In the genomic region with DNA sequence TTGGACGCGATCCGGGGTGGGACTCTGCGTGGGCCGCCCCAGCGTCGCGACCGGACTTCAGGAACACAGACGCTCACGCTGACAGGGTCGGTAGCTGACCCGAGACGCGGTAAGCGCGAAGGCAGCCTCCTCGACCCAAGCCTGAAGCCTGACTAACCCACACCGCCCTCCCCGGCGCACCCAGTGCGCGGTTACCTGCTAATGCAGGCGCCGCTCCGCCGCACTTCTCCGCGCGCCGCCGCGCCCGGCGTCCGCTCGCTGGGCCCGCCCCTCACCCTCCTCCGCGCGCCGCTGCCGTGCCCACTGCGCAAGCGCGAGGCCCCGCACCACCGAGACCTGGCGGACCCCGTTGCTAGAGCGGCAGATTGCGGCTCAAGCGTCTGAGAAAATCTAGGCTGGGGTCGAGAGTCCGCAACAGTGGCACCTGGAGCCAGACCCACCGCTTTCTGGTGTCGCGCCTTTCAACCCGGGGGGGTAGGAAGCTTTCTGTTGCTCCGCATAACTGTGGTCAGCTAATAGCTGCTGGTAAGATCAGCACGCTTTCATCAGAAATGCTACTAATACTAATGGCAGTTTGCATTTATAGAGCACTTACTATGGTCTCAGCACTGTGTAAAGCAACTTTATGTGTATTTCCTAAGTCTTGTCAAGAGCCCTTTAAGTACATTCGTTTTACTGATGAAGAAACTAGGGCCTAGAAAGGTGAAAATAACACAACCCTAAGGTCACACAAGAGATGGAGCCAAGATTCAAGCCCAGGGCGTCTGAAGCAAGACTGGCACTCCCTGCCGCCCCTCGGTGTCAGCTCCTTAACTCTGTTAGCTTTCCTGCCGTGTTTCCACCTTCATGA, we compare ENCODE assay signal across 8 cellular contexts. TPM values are rescaled to one million over a fixed set of nuclear protein-coding genes. Genes with fewer than 3 reads are reported as not detected.
DNase-seq lines count a peak whose midpoint lies in the region; ATAC-seq, FAIRE-seq and TF ChIP-seq lines count a peak whose summit lies in the region.

A gene with protein sequence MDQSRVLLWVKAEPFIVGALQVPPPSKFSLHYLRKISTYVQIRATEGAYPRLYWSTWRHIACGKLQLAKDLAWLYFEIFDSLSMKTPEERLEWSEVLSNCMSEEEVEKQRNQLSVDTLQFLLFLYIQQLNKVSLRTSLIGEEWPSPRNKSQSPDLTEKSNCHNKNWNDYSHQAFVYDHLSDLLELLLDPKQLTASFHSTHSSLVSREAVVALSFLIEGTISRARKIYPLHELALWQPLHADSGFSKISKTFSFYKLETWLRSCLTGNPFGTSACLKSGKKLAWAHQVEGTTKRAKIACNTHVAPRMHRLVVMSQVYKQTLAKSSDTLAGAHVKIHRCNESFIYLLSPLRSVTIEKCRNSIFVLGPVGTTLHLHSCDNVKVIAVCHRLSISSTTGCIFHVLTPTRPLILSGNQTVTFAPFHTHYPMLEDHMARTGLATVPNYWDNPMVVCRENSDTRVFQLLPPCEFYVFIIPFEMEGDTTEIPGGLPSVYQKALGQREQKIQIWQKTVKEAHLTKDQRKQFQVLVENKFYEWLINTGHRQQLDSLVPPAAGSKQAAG (minus strand): TSS at position 268 of the 850 bp plus-strand sequence. CDS start 3,010 bp downstream, outside the sequence.

- H3K27ac Mint-ChIP-seq in activated CD4-positive, alpha-beta T cell treated with anti-CD3 and anti-CD28 coated beads, Interleukin-2, amount 10 ng/mL, durations not matched to agents 24 days and 14 days, result peak within 1 kb of the TSS; percentile 89

- H3K36me3 ChIP-seq in BE2C, result peaks cover 3% of the 10 kb centered on the region
- no peaks in the 10 kb centered on the region for H3K36me3 ChIP-seq in colonic mucosa

- intact Hi-C loops in activated CD4-positive, alpha-beta T cell treated with anti-CD3 and anti-CD28 coated beads, Interleukin-2, amount 10 ng/mL, durations not matched to agents 24 days and 14 days (cut with micrococcal nuclease), result loop anchor here (2.0 to 5.0 kb wide), 2 partner anchors 32 to 365 kb away; a partner anchor contains a TSS
- intact Hi-C loops in colonic mucosa (cut with DNase I), result loop anchor here (5.0 kb wide), 1 partner anchor 215 kb away; a partner anchor contains a TSS

- peaks cover 48% of the 10 kb centered on the region for H3K4me1 Mint-ChIP-seq in activated CD4-positive, alpha-beta T cell treated with anti-CD3 and anti-CD28 coated beads, Interleukin-2, amount 10 ng/mL, durations not matched to agents 24 days and 14 days

- peak; percentile 48 for ATAC-seq in HG03442 (IDR thresholded peaks at IDR 0.05; ENCODE audit: unreplicated experiment)

- peak within 1 kb of the TSS; percentile 96 to 98 for H3K9ac ChIP-seq in colonic mucosa (ENCODE audit: low read depth in 2 of 2, low read length in 2 of 2)

- TF ChIP-seq CTCF in BE2C (IDR thresholded peaks at IDR 0.05; ENCODE audit: low read depth, low read length) (no peak), colonic mucosa (IDR thresholded peaks at IDR 0.05) (no peak)

- H3K4me1 ChIP-seq in BE2C (no peaks in the 10 kb centered on the region), colonic mucosa (peaks cover 7% of the 10 kb centered on the region)

- H3K27ac ChIP-seq in colonic mucosa, result peak within 1 kb of the TSS; percentile 81
- H3K27ac ChIP-seq in layer of hippocampus (ENCODE audit: low read depth, low read length), result peak within 1 kb of the TSS; percentile 81

- no peaks in the 10 kb centered on the region for H3K9me3 Mint-ChIP-seq in activated CD4-positive, alpha-beta T cell treated with anti-CD3 and anti-CD28 coated beads, Interleukin-2, amount 10 ng/mL, durations not matched to agents 24 days and 14 days

- H3K27me3 ChIP-seq in BE2C, result no peaks in the 10 kb centered on the region
- no peaks in the 10 kb centered on the region for H3K27me3 ChIP-seq in colonic mucosa
- H3K27me3 ChIP-seq in layer of hippocampus (ENCODE audit: control insufficient read depth, insufficient read depth, low read length), result no peaks in the 10 kb centered on the region

- no peaks in the 10 kb centered on the region for H3K9me3 ChIP-seq in BE2C
- H3K9me3 ChIP-seq in colonic mucosa, result no peaks in the 10 kb centered on the region

- peak within 1 kb of the TSS; percentile 97 for H3K4me3 Mint-ChIP-seq in activated CD4-positive, alpha-beta T cell treated with anti-CD3 and anti-CD28 coated beads, Interleukin-2, amount 10 ng/mL, durations not matched to agents 24 days and 14 days

- peak within 1 kb of the TSS; percentile 83 for H3K4me3 ChIP-seq in BE2C (ENCODE audit: low read depth, low read length)
- H3K4me3 ChIP-seq in colonic mucosa, result peak within 1 kb of the TSS; percentile 61

- peaks cover 31% of the 10 kb centered on the region for H3K36me3 Mint-ChIP-seq in activated CD4-positive, alpha-beta T cell treated with anti-CD3 and anti-CD28 coated beads, Interleukin-2, amount 10 ng/mL, durations not matched to agents 24 days and 14 days (ENCODE audit: low read depth)

- FAIRE-seq in GM19239 (lab: Jason Lieb, UNC), result peak; percentile 88

- H3K27me3 Mint-ChIP-seq in activated CD4-positive, alpha-beta T cell treated with anti-CD3 and anti-CD28 coated beads, Interleukin-2, amount 10 ng/mL, durations not matched to agents 24 days and 14 days, result no peaks in the 10 kb centered on the region

- DNase-seq in BE2C, result peak; percentile 91
- DNase-seq in GM19239 (ENCODE audit: insufficient read length, low spot score), result peak; percentile 60
- peak; percentile 85 to 94 for DNase-seq in NCI-H524 (lab: John Stamatoyannopoulos, UW)
- DNase-seq in activated CD4-positive, alpha-beta T cell treated with anti-CD3 and anti-CD28 coated beads, Interleukin-2, amount 10 ng/mL, durations not matched to agents 24 days and 14 days, result peak; percentile 99
- peak; percentile 94 for DNase-seq in colonic mucosa
- DNase-seq in stimulated activated CD4-positive, alpha-beta T cell treated with anti-CD3 and anti-CD28 coated beads, Interleukin-1b, Interleukin-23, amount 100 ng/mL, for 24 hours (ENCODE audit: low read depth in 4 of 4, low spot score in 1 of 4), result peak; percentile 76 to 96 (median 89)

RNA-seq across cellular contexts. Expression of the gene that starts here (rescaled TPM):
- 14.2 TPM for polyA plus RNA-seq in BE2C (2012; ENCODE audit: insufficient read depth, insufficient read length, low read depth)
- 20.9 and 21.4 TPM in 2 replicates for total RNA-seq in activated CD4-positive, alpha-beta T cell treated with anti-CD3 and anti-CD28 coated beads, Interleukin-2, amount 10 ng/mL, durations not matched to agents 24 days and 14 days
- 10 to 100 TPM; 10.4 to 14.3 TPM for total RNA-seq in colonic mucosa

Comparison
In these comparisons a context has a peak if more than half of its experiments do, and no peak if none do; other contexts are left out.
1. Peak in every context shown above with its lines: DNase-seq, ATAC-seq, H3K4me3 ChIP-seq and H3K27ac ChIP-seq.